ENCODE assay signal across 8 cellular contexts in the genomic region with DNA sequence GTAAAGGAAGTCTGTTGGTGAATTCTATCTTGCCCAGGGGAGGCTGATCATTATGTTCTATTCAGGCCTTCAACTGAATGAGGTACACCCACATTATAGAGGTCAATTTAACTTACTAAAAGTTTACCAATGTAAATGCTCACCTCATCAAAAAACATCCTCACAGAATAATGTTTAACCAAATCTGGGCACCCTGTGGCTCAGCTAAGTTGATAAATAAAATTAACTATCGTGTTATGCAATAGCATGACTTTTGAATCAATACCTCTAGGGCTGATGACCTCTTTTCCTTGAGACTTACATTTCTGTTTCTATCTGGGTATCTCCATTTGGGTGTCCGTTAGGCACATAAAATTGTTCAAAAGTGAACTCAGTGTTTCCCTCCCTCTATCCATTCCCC.
"Had no signal": no experiment of that assay in that cellular context is flagged by ENCODE, and none has a peak within 500 bp of the region (broad histone marks: within the 10 kb centered on the region; RNA-seq: fewer than 3 reads in every experiment).

No MANE protein-coding gene starts in this region.

- H3K36me3 ChIP-seq: HAP-1 had no signal

- H3K27ac ChIP-seq: GM23248, HL-60 had no signal

- H3K9ac ChIP-seq: GM23248 had no signal

- H3K9me3 ChIP-seq: HAP-1 had no signal

- ATAC-seq: HCT116, HepG2 had no signal

- H3K4me3 ChIP-seq: GM23248, HAP-1 had no signal

- DNase-seq: GM23248, GOT3, H7, HFFc6 had no signal

- H2AFZ ChIP-seq: GM23248 had no signal

- FAIRE-seq: HepG2 had no signal
